ENCODE assay signal across 8 cellular contexts in the genomic region with DNA sequence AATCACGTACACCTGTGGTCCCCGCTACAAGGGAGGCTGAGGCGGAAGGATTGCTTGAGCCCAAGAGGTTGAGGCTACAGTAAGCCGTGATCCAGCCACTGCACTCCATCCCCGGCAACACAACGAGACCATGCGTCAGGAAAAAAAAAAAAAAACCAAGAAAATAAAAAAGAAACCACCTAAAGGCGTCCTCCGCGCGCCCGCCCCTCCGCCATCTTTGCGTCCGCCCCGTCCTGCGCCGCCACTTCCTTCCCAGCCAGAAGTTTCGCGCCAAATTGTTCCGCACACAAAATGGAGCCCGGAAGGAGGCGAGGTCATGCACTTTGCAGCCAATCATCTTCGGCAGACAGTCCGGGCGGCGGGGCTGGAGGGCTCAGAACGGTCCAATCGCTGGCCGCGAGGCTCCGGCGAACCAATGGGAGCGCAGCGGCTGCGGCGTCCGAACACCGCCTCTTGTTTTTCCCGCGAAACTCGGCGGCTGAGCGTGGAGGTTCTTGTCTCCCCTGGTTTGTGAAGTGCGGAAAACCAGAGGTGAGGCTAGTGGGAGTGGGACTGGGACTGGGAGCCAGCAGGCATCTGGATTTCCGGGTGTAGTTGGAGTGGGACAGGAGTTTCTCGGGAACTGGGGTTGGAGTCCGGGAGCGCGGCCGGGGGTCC. TPM values are rescaled to one million over a fixed set of nuclear protein-coding genes. Genes with fewer than 3 reads are reported as not detected.
DNase-seq lines count a peak whose midpoint lies in the region; ATAC-seq and TF ChIP-seq lines count a peak whose summit lies in the region.

A gene (plus strand): TSS at position 463 of the 657 bp plus-strand sequence. CDS start 299 bp downstream, outside the sequence.

- H3K4me3 ChIP-seq in GM12864 (ENCODE audit: low read depth, low read length) (peak within 1 kb of the TSS; percentile 81), adipocyte (ENCODE audit: low read length) (peak within 1 kb of the TSS; percentile 94), trophoblast cell (ENCODE audit: low read depth, low read length) (peak within 1 kb of the TSS; percentile 79)

- H3K9me3 ChIP-seq in adipocyte (ENCODE audit: control insufficient read depth, low read length) = no peaks in the 10 kb centered on the region
- no peaks in the 10 kb centered on the region for H3K9me3 ChIP-seq in trophoblast cell (ENCODE audit: insufficient read depth, low read depth, low read length)

- H3K79me2 ChIP-seq in trophoblast cell (ENCODE audit: control insufficient read depth, insufficient read depth, low read length, poor library complexity) = peaks cover 7% of the 10 kb centered on the region

- H3K36me3 ChIP-seq in adipocyte (ENCODE audit: control insufficient read depth, insufficient read depth, low read length, severe bottlenecking) (peaks cover 1% of the 10 kb centered on the region), trophoblast cell (ENCODE audit: control insufficient read depth in 1 of 2, insufficient read depth in 2 of 2, low read length in 2 of 2) (peaks cover 12 to 19% of the 10 kb centered on the region in 2 experiments)

- no peaks in the 10 kb centered on the region for H3K27me3 Mint-ChIP-seq in type B pancreatic cell

- H3K27ac Mint-ChIP-seq in type B pancreatic cell = peak within 1 kb of the TSS; percentile 95

- peak within 1 kb of the TSS; percentile 63 for H4K91ac ChIP-seq in trophoblast cell (ENCODE audit: low read depth, low read length)

- H3K27ac ChIP-seq in trophoblast cell (ENCODE audit: low read depth, low read length) = no peak within 1 kb of the TSS

- H3K4me1 Mint-ChIP-seq in type B pancreatic cell (ENCODE audit: unreplicated experiment) = peaks cover 28% of the 10 kb centered on the region

- peak within 1 kb of the TSS; percentile 84 for H3K9ac ChIP-seq in adipocyte (ENCODE audit: low read length)
- H3K9ac ChIP-seq in trophoblast cell (ENCODE audit: low read length) = peak within 1 kb of the TSS; percentile 76

- H3K36me3 Mint-ChIP-seq in type B pancreatic cell = no peaks in the 10 kb centered on the region

- intact Hi-C loops in cardiac septum (cut with DNase I) = no loop called here

- peaks cover 9% of the 10 kb centered on the region for H3K79me1 ChIP-seq in trophoblast cell (ENCODE audit: low read length)

- WGBS in trophoblast cell (ENCODE audit: extremely low coverage, insufficient coverage, insufficient read length) = no CpG with 5 or more reads among the region's 51 CpGs

- H4K12ac ChIP-seq in trophoblast cell (ENCODE audit: low read depth, low read length) = peak within 1 kb of the TSS; percentile 67

- ATAC-seq in HG02759 (IDR thresholded peaks at IDR 0.05; ENCODE audit: unreplicated experiment) = peak; percentile 97

- H3K4me2 ChIP-seq in trophoblast cell (ENCODE audit: low read length) = peak within 1 kb of the TSS; percentile 70

- peaks cover 8% of the 10 kb centered on the region for H3K4me1 ChIP-seq in adipocyte (ENCODE audit: control insufficient read depth, insufficient read depth, low read length)
- H3K4me1 ChIP-seq in trophoblast cell (ENCODE audit: control insufficient read depth in 1 of 2, insufficient read depth in 2 of 2, low read length in 2 of 2) = peaks cover 0 to 6% of the 10 kb centered on the region in 2 experiments

- peak within 1 kb of the TSS; percentile 71 for H2AK5ac ChIP-seq in trophoblast cell (ENCODE audit: low read length)

- peak within 1 kb of the TSS; percentile 45 for H2BK5ac ChIP-seq in trophoblast cell (ENCODE audit: low read depth, low read length, poor library complexity)

- H3K4ac ChIP-seq in trophoblast cell (ENCODE audit: low read depth, low read length) = peak within 1 kb of the TSS; percentile 83

- no peaks in the 10 kb centered on the region for H3K9me3 Mint-ChIP-seq in type B pancreatic cell

- H3K14ac ChIP-seq in trophoblast cell (ENCODE audit: low read length) = peak within 1 kb of the TSS; percentile 79

- peak within 1 kb of the TSS; percentile 80 for H3K18ac ChIP-seq in trophoblast cell (ENCODE audit: low read length)

- H2BK120ac ChIP-seq in trophoblast cell (ENCODE audit: insufficient read depth, low read length, poor library complexity) = peak within 1 kb of the TSS; percentile 77

- DNase-seq in GM12864 (ENCODE audit: low read depth) (peak; percentile 95), NCI-H1417 treated with DMSO at 0.1 percent for 48 hours (lab: John Stamatoyannopoulos, UW) (peak; percentile 70), T follicular helper cell (ENCODE audit: low read depth) (peak; percentile 97), adipocyte (ENCODE audit: low read depth) (peak; percentile 99), cardiac septum (ENCODE audit: low spot score) (peak; percentile 99), trophoblast cell (peak; percentile 96 to 99), type B pancreatic cell (ENCODE audit: extremely low spot score, unreplicated experiment) (peak; percentile 96)

- H2AFZ ChIP-seq in trophoblast cell (ENCODE audit: insufficient read depth, low read length, poor library complexity) = peak within 1 kb of the TSS; percentile 81

- H4K8ac ChIP-seq in trophoblast cell (ENCODE audit: low read depth, low read length) = peak within 1 kb of the TSS; percentile 88

- no peak within 1 kb of the TSS for H3K23ac ChIP-seq in trophoblast cell (ENCODE audit: low read length)

- H3K4me3 Mint-ChIP-seq in type B pancreatic cell = peak within 1 kb of the TSS; percentile 99

- no peaks in the 10 kb centered on the region for H3K27me3 ChIP-seq in adipocyte (replicated peaks; ENCODE audit: control insufficient read depth, insufficient read depth, low read length)
- H3K27me3 ChIP-seq in trophoblast cell (ENCODE audit: insufficient read depth, low read length) = no peaks in the 10 kb centered on the region

- H2BK12ac ChIP-seq in trophoblast cell (ENCODE audit: low read length) = no peak within 1 kb of the TSS

- TF ChIP-seq CTCF in GM12864 (IDR thresholded peaks at IDR 0.05; ENCODE audit: low read depth, low read length, missing control alignments) = no peak
- TF ChIP-seq CTCF in type B pancreatic cell (conservative IDR thresholded peaks at IDR 0.05) = no peak

RNA-seq across cellular contexts. Expression of the gene that starts here (rescaled TPM):
- total RNA-seq in cardiac septum = 9.0 TPM
- 35.5 and 35.9 TPM in 2 replicates for polyA plus RNA-seq in trophoblast cell (2013)
- 45.5 and 98.0 TPM in 2 replicates for total RNA-seq in type B pancreatic cell (ENCODE audit: low replicate concordance)
